Comparison of ENCODE assay signal across 2 cellular contexts in genomic region chr11:9319377-9319941, GRCh38.
TF ChIP-seq lines count a peak whose summit lies in the region.
"Not testable (repeated sequence)": the region's sequence is repeated elsewhere in the genome, so short reads cannot be mapped to it uniquely, and the experiment has no call there.

No MANE protein-coding gene starts in this region.

TF ChIP-seq in HEK293, 187 proteins besides CTCF, POLR2A, EP300 and RAD21:
- TF ChIP-seq WT1 (tag by site-specific recombination; IDR thresholded peaks at IDR 0.05), result peak; percentile 53
- peak; percentile 41; the same call in 1 of the 2 replicates for TF ChIP-seq ZNF335 (tag by site-specific recombination; conservative IDR thresholded peaks at IDR 0.05)
- peak; percentile 55 for TF ChIP-seq KLF1 (tag by site-specific recombination; IDR thresholded peaks at IDR 0.05)

TF ChIP-seq in K562, 482 proteins besides CTCF, POLR2A, EP300 and RAD21 (continues in another document):
- peak; percentile 97 for TF ChIP-seq ZNF583 (CRISPR knock-in tag; IDR thresholded peaks at IDR 0.05)
- 0 out of 2 replicates have a peak, but pooled peaks have one; percentile 21 for TF ChIP-seq TAL1 (IDR thresholded peaks at IDR 0.05)
- peak; percentile 55 to 67 for TF ChIP-seq MNT (conservative IDR thresholded peaks at IDR 0.05)
- peak; percentile 98 for TF ChIP-seq DMBX1 (CRISPR knock-in tag; IDR thresholded peaks at IDR 0.05; ENCODE audit: borderline replicate concordance)
- TF ChIP-seq KDM1A (IDR thresholded peaks at IDR 0.05), result 0 out of 4 replicates have a peak, but pooled peaks of 1 of the 2 experiments have one; percentile 19
- TF ChIP-seq BCL6 (CRISPR knock-in tag; IDR thresholded peaks at IDR 0.05), result peak; percentile 60; the same call in 1 of the 2 replicates
- TF ChIP-seq ELF4 (CRISPR knock-in tag; IDR thresholded peaks at IDR 0.05), result peak; percentile 81
- peak; percentile 57 for TF ChIP-seq STAT5B (CRISPR knock-in tag; IDR thresholded peaks at IDR 0.05)
- peak; percentile 74; the same call in 1 of the 2 replicates for TF ChIP-seq HSF4 (CRISPR knock-in tag; IDR thresholded peaks at IDR 0.05; ENCODE audit: borderline replicate concordance)
- peak; percentile 70 for TF ChIP-seq MGA (IDR thresholded peaks at IDR 0.05)
- TF ChIP-seq GATAD2A (IDR thresholded peaks at IDR 0.05), result peak; percentile 77; the same call in 1 of the 2 replicates
- peak; percentile 85; the same call in 1 of the 2 replicates for TF ChIP-seq ZNF347 (CRISPR knock-in tag; IDR thresholded peaks at IDR 0.05; ENCODE audit: low read depth)
- peak; percentile 62; the same call in 1 of the 2 replicates for TF ChIP-seq PATZ1 (CRISPR knock-in tag; IDR thresholded peaks at IDR 0.05; ENCODE audit: borderline replicate concordance)
- peak; percentile 88 for TF ChIP-seq PYGO2 (tag; IDR thresholded peaks at IDR 0.05)
- TF ChIP-seq ZNF197 (CRISPR knock-in tag; IDR thresholded peaks at IDR 0.05; ENCODE audit: low read depth), result peak; percentile 73
- 0 out of 2 replicates have a peak, but pooled peaks have one; percentile 62 for TF ChIP-seq CAMTA2 (CRISPR knock-in tag; conservative IDR thresholded peaks at IDR 0.05)
- peak in 1 of 2 experiments; percentile 4; a peak in 1 of 4 replicates for TF ChIP-seq NRF1 (conservative IDR thresholded peaks at IDR 0.05 in 1 of 2, IDR thresholded peaks at IDR 0.05 in 1 of 2)
- peak; percentile 76 for TF ChIP-seq TCFL5 (CRISPR knock-in tag; conservative IDR thresholded peaks at IDR 0.05)
- TF ChIP-seq TSHZ1 (CRISPR knock-in tag; IDR thresholded peaks at IDR 0.05), result peak; percentile 82; the same call in 1 of the 2 replicates
- TF ChIP-seq GATA2 (CRISPR knock-in tag; IDR thresholded peaks at IDR 0.05), result 0 out of 2 replicates have a peak, but pooled peaks have one; percentile 8
- TF ChIP-seq ZNF695 (CRISPR knock-in tag; IDR thresholded peaks at IDR 0.05), result peak; percentile 38; the same call in 1 of the 2 replicates
- TF ChIP-seq NR2C1 (IDR thresholded peaks at IDR 0.05); PBX2 (CRISPR knock-in tag; IDR thresholded peaks at IDR 0.05; ENCODE audit: low read depth): not testable (repeated sequence)
- TF ChIP-seq NR2C1 (tag; IDR thresholded peaks at IDR 0.05), result peak; percentile 89
- TF ChIP-seq ZSCAN32 (CRISPR knock-in tag; IDR thresholded peaks at IDR 0.05), result 0 out of 2 replicates have a peak, but pooled peaks have one; percentile 24
- TF ChIP-seq NCOR1 (IDR thresholded peaks at IDR 0.05), result peak; percentile 45; the same call in 1 of the 2 replicates
- peak; percentile 86 for TF ChIP-seq ZNF449 (CRISPR knock-in tag; IDR thresholded peaks at IDR 0.05)
- peak; percentile 60 for TF ChIP-seq PBX2 (tag; conservative IDR thresholded peaks at IDR 0.05; ENCODE audit: low read depth)
- peak; percentile 55; the same call in 1 of the 2 replicates for TF ChIP-seq ZBTB12 (CRISPR knock-in tag; IDR thresholded peaks at IDR 0.05)
